In the genomic region with DNA sequence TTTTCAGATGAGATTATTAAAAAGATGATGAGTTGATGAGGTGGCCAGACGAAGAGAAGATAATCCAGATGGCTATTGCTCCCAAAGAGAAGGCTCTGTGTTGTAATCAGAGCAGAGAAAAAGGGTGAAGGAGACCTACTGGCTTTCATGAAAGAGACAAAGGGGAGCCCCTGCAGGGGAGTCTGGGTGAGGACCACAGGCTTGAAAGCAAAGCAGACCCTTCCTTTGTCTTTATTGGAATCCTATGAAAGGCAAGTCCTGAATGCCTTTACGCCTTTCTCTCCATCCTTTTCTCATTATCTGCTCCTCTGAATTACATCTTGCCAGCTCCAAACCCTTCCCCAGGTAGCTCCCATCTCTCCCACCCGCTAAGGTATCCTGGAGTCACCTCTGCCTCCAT, we compare ENCODE assay signal across 1 cellular context.
TF ChIP-seq lines count a peak whose summit lies in the region.

No MANE protein-coding gene starts in this region.

TF ChIP-seq in IMR-90, 13 proteins besides CTCF, POLR2A, EP300 and RAD21 (continued from another document):
- TF ChIP-seq, protein P1, sequence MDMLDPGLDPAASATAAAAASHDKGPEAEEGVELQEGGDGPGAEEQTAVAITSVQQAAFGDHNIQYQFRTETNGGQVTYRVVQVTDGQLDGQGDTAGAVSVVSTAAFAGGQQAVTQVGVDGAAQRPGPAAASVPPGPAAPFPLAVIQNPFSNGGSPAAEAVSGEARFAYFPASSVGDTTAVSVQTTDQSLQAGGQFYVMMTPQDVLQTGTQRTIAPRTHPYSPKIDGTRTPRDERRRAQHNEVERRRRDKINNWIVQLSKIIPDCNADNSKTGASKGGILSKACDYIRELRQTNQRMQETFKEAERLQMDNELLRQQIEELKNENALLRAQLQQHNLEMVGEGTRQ (IDR thresholded peaks at IDR 0.05; ENCODE audit: low read depth, low read length), result no peak
- TF ChIP-seq RFX5 (IDR thresholded peaks at IDR 0.05; ENCODE audit: low read depth, low read length) (no peak), RCOR1 (IDR thresholded peaks at IDR 0.05; ENCODE audit: insufficient replicate concordance, low read length) (no peak), NFE2L2 (IDR thresholded peaks at IDR 0.05; ENCODE audit: low read depth, low read length) (no peak)
